Comparison of ENCODE assay signal across 23 cellular contexts in genomic region chr16:11956558-11956957, GRCh38. TPM values are rescaled to one million over a fixed set of nuclear protein-coding genes. Genes with fewer than 3 reads are reported as not detected.
A peak's percentile ranks its signal among the peaks of the same experiment; 100 is the strongest.
DNase-seq lines count a peak whose midpoint lies in the region; ATAC-seq and TF ChIP-seq lines count a peak whose summit lies in the region.
"Had no signal": no experiment of that assay in that cellular context is flagged by ENCODE, and none has a peak within 500 bp of the region (broad histone marks: within the 10 kb centered on the region; RNA-seq: fewer than 3 reads in every experiment).

No MANE protein-coding gene starts in this region.

- H3K27ac Mint-ChIP-seq in naive thymus-derived CD8-positive, alpha-beta T cell = no peak overlapping the region
- H3K27ac Mint-ChIP-seq: CD4-positive, CD25-positive, alpha-beta regulatory T cell had no signal

- no peak overlapping the region for H2BK12ac ChIP-seq in mesenchymal stem cell (ENCODE audit: low read length in 2 of 2)

- CTCF ChIA-PET in SK-N-SH (lab: Yijun Ruan, JAX) = interaction anchor here (1.0 to 1.1 kb wide), 2 partner anchors 15 to 111 kb away, joined by 3 to 4 read pairs; no protein-coding TSS in a partner anchor

- no peaks in the 10 kb centered on the region for H3K79me1 ChIP-seq in mesenchymal stem cell (replicated peaks; ENCODE audit: low read length, poor library complexity, severe bottlenecking)

- peaks cover 0 to 2% (median 0%) of the 10 kb centered on the region in 3 donors for H3K36me3 Mint-ChIP-seq in naive thymus-derived CD8-positive, alpha-beta T cell

- no peak overlapping the region for H3K14ac ChIP-seq in mesenchymal stem cell (ENCODE audit: low read length in 2 of 2)

- H3K27me3 ChIP-seq in SK-N-SH (ENCODE audit: insufficient read depth) (no peaks in the 10 kb centered on the region), mesenchymal stem cell (ENCODE audit: control insufficient read depth in 1 of 2, insufficient read depth in 1 of 2, low read length in 2 of 2) (no peaks in the 10 kb centered on the region), vagina (no peaks in the 10 kb centered on the region)

- DNase-seq in SK-N-SH (no peak), RPMI7951 (ENCODE audit: low read depth) (peak; percentile 19), mesenchymal stem cell (no peak), vagina (ENCODE audit: extremely low spot score in 2 of 2) (no peak), NCI-H1105 (lab: John Stamatoyannopoulos, UW) (no peak)
- DNase-seq in naive thymus-derived CD8-positive, alpha-beta T cell = no peak
- DNase-seq in stimulated activated CD4-positive, alpha-beta T cell treated with anti-CD3 and anti-CD28 coated beads, Interleukin-2, amount 100 ng/mL, for 48 hours = no peak
- DNase-seq: CD4-positive, CD25-positive, alpha-beta regulatory T cell; DMS153; GOT3; Kasumi-1; MV-4-11; NCI-H1105 treated with DMSO at 0.1 percent for 48 hours; NCI-H2029; NCI-H524 treated with DMSO at 0.1 percent for 48 hours; NCI-H774; RPMI8226; SHP77 treated with DMSO at 0.1 percent for 48 hours had no signal

- peaks cover 20% of the 10 kb centered on the region for H3F3A ChIP-seq in SK-N-SH (replicated peaks; ENCODE audit: insufficient read depth)

- peak overlapping the region; percentile 64 for H2BK120ac ChIP-seq in mesenchymal stem cell (ENCODE audit: low read depth, low read length)

- H3K4me3 ChIP-seq in SK-N-SH (ENCODE audit: low read depth in 2 of 2, low read length in 1 of 2) = no peak overlapping the region
- no peak overlapping the region for H3K4me3 ChIP-seq in mesenchymal stem cell (ENCODE audit: insufficient read depth in 1 of 2, low read depth in 1 of 2, low read length in 2 of 2)
- H3K4me3 ChIP-seq in vagina = no peak overlapping the region

- no peak overlapping the region for H4K91ac ChIP-seq in mesenchymal stem cell (ENCODE audit: low read length)

- no peaks in the 10 kb centered on the region for H4K20me1 ChIP-seq in SK-N-SH (ENCODE audit: insufficient read depth)

- no peak overlapping the region for H3K4ac ChIP-seq in mesenchymal stem cell (ENCODE audit: low read depth in 1 of 2, low read length in 2 of 2)

- H3K9ac ChIP-seq in SK-N-SH (peak overlapping the region; percentile 45; the same call in 1 of the 2 replicates), mesenchymal stem cell (ENCODE audit: low read length) (no peak overlapping the region)

- H3K4me1 ChIP-seq in SK-N-SH (ENCODE audit: control insufficient read depth in 1 of 2, insufficient read depth in 2 of 2, low read depth in 1 of 2, low read length in 1 of 2) (peaks cover 0 to 8% of the 10 kb centered on the region in 2 experiments; a peak in 2 of 4 replicates), mesenchymal stem cell (ENCODE audit: control insufficient read depth, insufficient read depth, low read depth, low read length) (peaks cover 14% of the 10 kb centered on the region), vagina (no peaks in the 10 kb centered on the region)

- H2BK15ac ChIP-seq in mesenchymal stem cell (ENCODE audit: low read depth, poor library complexity, severe bottlenecking) = no peak overlapping the region

- POLR2A ChIA-PET in SK-N-SH (lab: Yijun Ruan, JAX) = no interaction called here
- POLR2A ChIA-PET in naive thymus-derived CD8-positive, alpha-beta T cell (lab: Charles Lee) = no interaction called here

- peaks cover 0 to 14% (median 0%) of the 10 kb centered on the region in 4 donors for H3K4me1 Mint-ChIP-seq in naive thymus-derived CD8-positive, alpha-beta T cell

- TF ChIP-seq RAD21 in SK-N-SH (IDR thresholded peaks at IDR 0.05; ENCODE audit: low read length) = no peak

- H2AK5ac ChIP-seq in mesenchymal stem cell (ENCODE audit: low read length, severe bottlenecking) = peak overlapping the region; percentile 53

- no peaks in the 10 kb centered on the region for H3K9me3 ChIP-seq in SK-N-SH
- no peaks in the 10 kb centered on the region for H3K9me3 ChIP-seq in mesenchymal stem cell (ENCODE audit: control insufficient read depth, low read length)
- H3K9me3 ChIP-seq in vagina = no peaks in the 10 kb centered on the region

- TF ChIP-seq POLR2A in vagina (IDR thresholded peaks at IDR 0.05) = no peak

- no peak for ATAC-seq in SK-N-SH treated with all-trans-retinoic acid at 6 μM for 48 hours
- ATAC-seq in naive thymus-derived CD8-positive, alpha-beta T cell = no peak

- no peaks in the 10 kb centered on the region for H3K9me3 Mint-ChIP-seq in naive thymus-derived CD8-positive, alpha-beta T cell
- H3K9me3 Mint-ChIP-seq: CD4-positive, CD25-positive, alpha-beta regulatory T cell had no signal

- no peak overlapping the region for H3K18ac ChIP-seq in mesenchymal stem cell (ENCODE audit: low read depth in 1 of 2, low read length in 2 of 2)

- peak overlapping the region in 1 of 2 experiments; percentile 95; a peak in 2 of 4 replicates for H3K27ac ChIP-seq in SK-N-SH (ENCODE audit: low read depth in 2 of 2, low read length in 1 of 2)
- H3K27ac ChIP-seq in mesenchymal stem cell (ENCODE audit: low read length, poor library complexity, severe bottlenecking) = no peak overlapping the region
- H3K27ac ChIP-seq in vagina = peak overlapping the region; percentile 74
- H3K27ac ChIP-seq: 22Rv1, HL-60 had no signal

- no peak overlapping the region for H4K8ac ChIP-seq in mesenchymal stem cell (ENCODE audit: low read length)

- H2AFZ ChIP-seq in SK-N-SH (ENCODE audit: low read depth) (peak overlapping the region; percentile 43; the same call in 1 of the 2 replicates), mesenchymal stem cell (ENCODE audit: low read depth, low read length) (no peak overlapping the region)

- 100% methylated on average over 2 of the region's 2 CpGs for WGBS in SK-N-SH (ENCODE audit: low lambda C conversion rate)
- 96% methylated on average over 2 of the region's 2 CpGs for WGBS in mesenchymal stem cell

- TF ChIP-seq CTCF in SK-N-SH (IDR thresholded peaks at IDR 0.05) = no peak
- no peak for TF ChIP-seq CTCF in vagina (IDR thresholded peaks at IDR 0.05)

- no peak overlapping the region for H2BK5ac ChIP-seq in mesenchymal stem cell (ENCODE audit: low read depth, low read length, poor library complexity, severe bottlenecking)

- no peaks in the 10 kb centered on the region for H3K9me2 ChIP-seq in SK-N-SH

- TF ChIP-seq EP300 in SK-N-SH (IDR thresholded peaks at IDR 0.05; ENCODE audit: borderline replicate concordance in 1 of 2, low read depth in 1 of 2, low read length in 1 of 2) = no peak

- no peaks in the 10 kb centered on the region for H3K79me2 ChIP-seq in SK-N-SH (ENCODE audit: insufficient read depth)

- H3K4me3 Mint-ChIP-seq in naive thymus-derived CD8-positive, alpha-beta T cell = no peak overlapping the region
- H3K4me3 Mint-ChIP-seq: CD4-positive, CD25-positive, alpha-beta regulatory T cell had no signal

- H3K27me3 Mint-ChIP-seq in naive thymus-derived CD8-positive, alpha-beta T cell = peaks cover 0 to 4% (median 0%) of the 10 kb centered on the region in 5 donors

- intact Hi-C loops in vagina (cut with DNase I) = no loop called here

- H3K4me2 ChIP-seq in SK-N-SH = peak overlapping the region; percentile 48
- no peak overlapping the region for H3K4me2 ChIP-seq in mesenchymal stem cell (ENCODE audit: low read length, poor library complexity, severe bottlenecking)

- no peaks in the 10 kb centered on the region for H3K36me3 ChIP-seq in SK-N-SH (replicated peaks in 1 of 2; ENCODE audit: control insufficient read depth in 1 of 2, insufficient read depth in 2 of 2, low read length in 1 of 2)
- no peaks in the 10 kb centered on the region for H3K36me3 ChIP-seq in mesenchymal stem cell (ENCODE audit: control insufficient read depth in 1 of 2, insufficient read depth in 2 of 2, low read depth in 1 of 2, low read length in 2 of 2)
- H3K36me3 ChIP-seq in vagina = no peaks in the 10 kb centered on the region

- no peak overlapping the region for H3K23ac ChIP-seq in mesenchymal stem cell (ENCODE audit: low read length in 2 of 2)

TF ChIP-seq in SK-N-SH, 30 proteins besides CTCF, POLR2A, EP300 and RAD21 (continues in another document):
- TF ChIP-seq RXRA (IDR thresholded peaks at IDR 0.05; ENCODE audit: borderline replicate concordance, low read depth) = no peak

RNA-seq across cellular contexts. Expression of gene TNFRSF17, which starts 8.5 kb away (rescaled TPM):
- polyA plus RNA-seq in SK-N-SH (2012; rRNA removed) = 0.08 TPM in 1 of 2 replicates, not detected in the other
- 0.08 TPM in 1 of 2 replicates, not detected in the other for polyA plus RNA-seq in SK-N-SH (2012; cell fraction: cytosol; rRNA removed)
- 0.13 and 0.23 TPM in 2 replicates for polyA plus RNA-seq in SK-N-SH (2012; cell fraction: nucleus; rRNA removed)
- total RNA-seq in RPMI7951 (2014; rRNA removed; shearing (Covaris generic)) = 0.48 TPM in 1 of 2 replicates, not detected in the other
- 0.07 TPM for polyA plus RNA-seq in mesenchymal stem cell (2013, experiment 1 of 2)
- polyA plus RNA-seq in mesenchymal stem cell (2013, experiment 2 of 2) = not detected
- not detected for total RNA-seq in vagina
- total RNA-seq in naive thymus-derived CD8-positive, alpha-beta T cell = 1 to 10 TPM in 1 of 2 experiments, under 1 TPM in 1; 0.63 to 1.2 TPM
- under 1 TPM in 1 of 3 donors, not detected in 2; 0.20 TPM for polyA plus RNA-seq in naive thymus-derived CD8-positive, alpha-beta T cell
- total RNA-seq: CD4-positive, CD25-positive, alpha-beta regulatory T cell; MCF 10A had no signal
- polyA plus RNA-seq: BJ; CD4-positive, CD25-positive, alpha-beta regulatory T cell had no signal

RNA-seq across cellular contexts. Expression of gene NPIPB2, which starts 14.7 kb away (rescaled TPM):
- 4.7 and 9.3 TPM in 2 replicates for polyA plus RNA-seq in SK-N-SH (2012; rRNA removed)
- 4.2 TPM in 2 replicates for polyA plus RNA-seq in SK-N-SH (2012; cell fraction: cytosol; rRNA removed)
- 42.2 and 85.3 TPM in 2 replicates for polyA plus RNA-seq in SK-N-SH (2012; cell fraction: nucleus; rRNA removed)
- 1.3 and 5.0 TPM in 2 replicates for total RNA-seq in RPMI7951 (2014; rRNA removed; shearing (Covaris generic))
- polyA plus RNA-seq in mesenchymal stem cell (2013, experiment 1 of 2) = 0.47 TPM
- 1.4 TPM for polyA plus RNA-seq in mesenchymal stem cell (2013, experiment 2 of 2)
- total RNA-seq in vagina = 13.5 TPM
- total RNA-seq in naive thymus-derived CD8-positive, alpha-beta T cell = 10 to 100 TPM; 18.0 to 24.5 TPM
- polyA plus RNA-seq in naive thymus-derived CD8-positive, alpha-beta T cell = 1 to 10 TPM in 2 of 3 donors, not detected in 1; 1.1 to 2.5 TPM

RNA-seq across cellular contexts. Expression of gene SNX29, which starts 20.0 kb away (rescaled TPM):
- polyA plus RNA-seq in SK-N-SH (2012; rRNA removed) = 5.3 and 5.9 TPM in 2 replicates
- polyA plus RNA-seq in SK-N-SH (2012; cell fraction: cytosol; rRNA removed) = 3.6 and 4.3 TPM in 2 replicates
- 4.8 and 6.0 TPM in 2 replicates for polyA plus RNA-seq in SK-N-SH (2012; cell fraction: nucleus; rRNA removed)
- 4.9 and 9.9 TPM in 2 replicates for total RNA-seq in RPMI7951 (2014; rRNA removed; shearing (Covaris generic))
- polyA plus RNA-seq in mesenchymal stem cell (2013, experiment 1 of 2) = 5.0 TPM
- 4.9 TPM for polyA plus RNA-seq in mesenchymal stem cell (2013, experiment 2 of 2)
- total RNA-seq in vagina = 28.7 TPM
- total RNA-seq in naive thymus-derived CD8-positive, alpha-beta T cell = 10 to 100 TPM; 31.2 to 42.7 TPM
- 10 to 100 TPM in 2 of 3 donors, 1 to 10 TPM in 1; 6.1 to 14.3 (median 12.3) TPM for polyA plus RNA-seq in naive thymus-derived CD8-positive, alpha-beta T cell

RNA-seq across cellular contexts. Expression of gene GSPT1, which starts 40.8 kb away (rescaled TPM):
- polyA plus RNA-seq in SK-N-SH (2012; rRNA removed) = 41.5 and 45.7 TPM in 2 replicates
- 58.4 and 75.8 TPM in 2 replicates for polyA plus RNA-seq in SK-N-SH (2012; cell fraction: cytosol; rRNA removed)
- polyA plus RNA-seq in SK-N-SH (2012; cell fraction: nucleus; rRNA removed) = 24.2 and 54.7 TPM in 2 replicates
- total RNA-seq in RPMI7951 (2014; rRNA removed; shearing (Covaris generic)) = 77.2 and 102 TPM in 2 replicates
- 94.6 TPM for polyA plus RNA-seq in mesenchymal stem cell (2013, experiment 1 of 2)
- polyA plus RNA-seq in mesenchymal stem cell (2013, experiment 2 of 2) = 92.6 TPM
- 56.0 TPM for total RNA-seq in vagina
- 100 to 1,000 TPM in 1 of 2 experiments, 10 to 100 TPM in 1; 86.2 to 102 TPM for total RNA-seq in naive thymus-derived CD8-positive, alpha-beta T cell
- polyA plus RNA-seq in naive thymus-derived CD8-positive, alpha-beta T cell = 10 to 100 TPM; 64.0 to 91.1 (median 65.9) TPM
